ENCODE assay signal across 17 cellular contexts in genomic region chr9:36251428-36251827, GRCh38. TPM values are rescaled to one million over a fixed set of nuclear protein-coding genes. Genes with fewer than 3 reads are reported as not detected.
DNase-seq lines count a peak whose midpoint lies in the region; ATAC-seq and TF ChIP-seq lines count a peak whose summit lies in the region.
"Had no signal": no experiment of that assay in that cellular context is flagged by ENCODE, and none has a peak within 500 bp of the region (broad histone marks: within the 10 kb centered on the region; RNA-seq: fewer than 3 reads in every experiment).

No MANE protein-coding gene starts in this region.

- WGBS in trophoblast cell (ENCODE audit: extremely low coverage, insufficient coverage, insufficient read length), result no CpG with 5 or more reads among the region's 1 CpG

- peaks cover 15% of the 10 kb centered on the region for H3K4me1 Mint-ChIP-seq in Caco-2 (ENCODE audit: low read depth, unreplicated experiment)
- peaks cover 17 to 21% (median 19%) of the 10 kb centered on the region in 3 donors for H3K4me1 Mint-ChIP-seq in IgD-negative memory B cell

- H3K27me3 Mint-ChIP-seq in Caco-2 (ENCODE audit: insufficient read depth, unreplicated experiment), result no peaks in the 10 kb centered on the region
- H3K27me3 Mint-ChIP-seq in IgD-negative memory B cell, result no peaks in the 10 kb centered on the region
- H3K27me3 Mint-ChIP-seq: CD4-positive, alpha-beta memory T cell had no signal

- no peak for DNase-seq in Caco-2
- DNase-seq in left lobe of liver (ENCODE audit: low spot score), result no peak
- DNase-seq in trophoblast cell, result no peak
- no peak for DNase-seq in GM19240 (ENCODE audit: insufficient read length, low spot score)
- DNase-seq: C1 segment of cervical spinal cord; CD4-positive, alpha-beta memory T cell; DMS 273 treated with DMSO at 0.1 percent for 48 hours; DMS79; EL; GDM1; H7; HCEC 1CT had no signal

- H3K4me3 Mint-ChIP-seq in Caco-2 (ENCODE audit: unreplicated experiment) (no peak overlapping the region), IgD-negative memory B cell (no peak overlapping the region)
- H3K4me3 Mint-ChIP-seq: CD4-positive, alpha-beta memory T cell had no signal

- H3K4me2 ChIP-seq in trophoblast cell (ENCODE audit: low read length), result no peak overlapping the region

- no peak overlapping the region for H4K12ac ChIP-seq in trophoblast cell (ENCODE audit: low read depth, low read length)

- H3K4me3 ChIP-seq in Caco-2 (ENCODE audit: low read depth, low read length), result no peak overlapping the region
- H3K4me3 ChIP-seq in trophoblast cell (ENCODE audit: low read depth, low read length), result no peak overlapping the region
- H3K4me3 ChIP-seq: GM12878, GM23248 had no signal

- CTCF ChIA-PET in Caco-2 (lab: Charles Lee), result no interaction called here

- no peak overlapping the region for H2AK5ac ChIP-seq in trophoblast cell (ENCODE audit: low read length)

- no peak overlapping the region for H2BK5ac ChIP-seq in trophoblast cell (ENCODE audit: low read depth, low read length, poor library complexity)

- intact Hi-C loops in Caco-2 (cut with micrococcal nuclease; ENCODE audit: unreplicated experiment), result no loop called here

- H3K9me3 Mint-ChIP-seq in Caco-2 (ENCODE audit: unreplicated experiment) (no peaks in the 10 kb centered on the region), IgD-negative memory B cell (no peaks in the 10 kb centered on the region)
- H3K9me3 Mint-ChIP-seq: CD4-positive, alpha-beta memory T cell had no signal

- H3K27ac Mint-ChIP-seq in Caco-2 (ENCODE audit: unreplicated experiment) (peak overlapping the region; percentile 48), IgD-negative memory B cell (peak overlapping the region in 2 of 3 donors; percentile 57 to 83)

- no peak overlapping the region for H3K9ac ChIP-seq in trophoblast cell (ENCODE audit: low read length)
- H3K9ac ChIP-seq: GM23248 had no signal

- no peak overlapping the region for H3K27ac ChIP-seq in trophoblast cell (ENCODE audit: low read depth, low read length)
- H3K27ac ChIP-seq: GM23248 had no signal

- no peak for TF ChIP-seq CTCF in Caco-2 (IDR thresholded peaks at IDR 0.05; ENCODE audit: insufficient read depth in 1 of 2, low read depth in 1 of 2, low read length in 1 of 2, severe bottlenecking in 1 of 2, unreplicated experiment in 1 of 2)

- BruUV-seq in Caco-2 (replicated peaks; lab: Mats Ljungman, UMichigan), result no TSS peak

- H2BK12ac ChIP-seq in trophoblast cell (ENCODE audit: low read length), result no peak overlapping the region

- no peak overlapping the region for H4K91ac ChIP-seq in trophoblast cell (ENCODE audit: low read depth, low read length)

- peak overlapping the region; percentile 81 for H3K23ac ChIP-seq in trophoblast cell (ENCODE audit: low read length)

- H3K9me3 ChIP-seq in Caco-2 (no peaks in the 10 kb centered on the region), trophoblast cell (ENCODE audit: insufficient read depth, low read depth, low read length) (no peaks in the 10 kb centered on the region)

- POLR2A ChIA-PET in Caco-2 (lab: Charles Lee), result no interaction called here

- H3K4me1 ChIP-seq in Caco-2 (no peaks in the 10 kb centered on the region), trophoblast cell (ENCODE audit: control insufficient read depth in 1 of 2, insufficient read depth in 2 of 2, low read length in 2 of 2) (no peaks in the 10 kb centered on the region)

- H3K79me2 ChIP-seq in trophoblast cell (ENCODE audit: control insufficient read depth, insufficient read depth, low read length, poor library complexity), result no peaks in the 10 kb centered on the region

- no peaks in the 10 kb centered on the region for H3K27me3 ChIP-seq in Caco-2 (replicated peaks; ENCODE audit: control insufficient read depth, insufficient read depth, low read length)
- H3K27me3 ChIP-seq in trophoblast cell (ENCODE audit: insufficient read depth, low read length), result no peaks in the 10 kb centered on the region

- no peak overlapping the region for H3K18ac ChIP-seq in trophoblast cell (ENCODE audit: low read length)

- H4K8ac ChIP-seq in trophoblast cell (ENCODE audit: low read depth, low read length), result no peak overlapping the region

- H3K36me3 ChIP-seq in Caco-2 (ENCODE audit: control insufficient read depth, insufficient read depth, low read length), result no peaks in the 10 kb centered on the region
- H3K36me3 ChIP-seq in trophoblast cell (ENCODE audit: control insufficient read depth in 1 of 2, insufficient read depth in 2 of 2, low read length in 2 of 2), result peaks cover 0 to 3% of the 10 kb centered on the region in 2 experiments

- no peaks in the 10 kb centered on the region for H3K79me1 ChIP-seq in trophoblast cell (ENCODE audit: low read length)

- H2BK120ac ChIP-seq in trophoblast cell (ENCODE audit: insufficient read depth, low read length, poor library complexity), result no peak overlapping the region

- H3K36me3 Mint-ChIP-seq in Caco-2 (ENCODE audit: insufficient read depth, unreplicated experiment) (peaks cover 25% of the 10 kb centered on the region), IgD-negative memory B cell (peaks cover 2% of the 10 kb centered on the region)

- no peak overlapping the region for H3K4ac ChIP-seq in trophoblast cell (ENCODE audit: low read depth, low read length)

- peak; percentile 64 for ATAC-seq in left lobe of liver
- no peak for ATAC-seq in HG03469 (IDR thresholded peaks at IDR 0.05; ENCODE audit: unreplicated experiment)
- ATAC-seq in GM21526 (IDR thresholded peaks at IDR 0.05; ENCODE audit: low FRiP score, unreplicated experiment), result no peak
- ATAC-seq: GM12878 had no signal

- no peak overlapping the region for H2AFZ ChIP-seq in trophoblast cell (ENCODE audit: insufficient read depth, low read length, poor library complexity)
- H2AFZ ChIP-seq: GM23248 had no signal

- H3K14ac ChIP-seq in trophoblast cell (ENCODE audit: low read length), result no peak overlapping the region

RNA-seq across cellular contexts. Expression of gene GNE, which starts 6.8 kb away (rescaled TPM):
- total RNA-seq in Caco-2 (2022) (15.2 and 18.7 TPM in 2 replicates), left lobe of liver (94.4 TPM)
- 6.3 TPM for polyA plus RNA-seq in IgD-negative memory B cell
- polyA plus RNA-seq in trophoblast cell (2013), result 38.9 and 42.9 TPM in 2 replicates
